In genomic region chr17:17752822-17753448, GRCh38 we compare ENCODE assay signal across 8 cellular contexts.
DNase-seq lines count a peak whose midpoint lies in the region; ATAC-seq and TF ChIP-seq lines count a peak whose summit lies in the region.

No MANE protein-coding gene starts in this region.

- CTCF ChIA-PET in naive thymus-derived CD4-positive, alpha-beta T cell (lab: Charles Lee): interaction anchor here (0.6 kb wide), 2 partner anchors 56 to 1364 kb away, joined by 4 to 5 read pairs; no protein-coding TSS in a partner anchor

- peak; percentile 72 for DNase-seq in Ammon's horn (ENCODE audit: low spot score)
- no peak for DNase-seq in LNCaP clone FGC (ENCODE audit: low read depth)
- DNase-seq in dorsolateral prefrontal cortex: peak in 5 of 10 donors; percentile 33 to 66 (median 52)
- DNase-seq in naive thymus-derived CD4-positive, alpha-beta T cell: no peak
- DNase-seq in WERI-Rb-1: no peak
- no peak for DNase-seq in NK-92 (lab: John Stamatoyannopoulos, UW; ENCODE audit: unreplicated experiment)
- no peak for DNase-seq in mucosa of gallbladder (ENCODE audit: low spot score)

- no peak for ATAC-seq in naive thymus-derived CD4-positive, alpha-beta T cell
- ATAC-seq in GM18519 (IDR thresholded peaks at IDR 0.05; ENCODE audit: low FRiP score, unreplicated experiment): no peak

- intact Hi-C loops in dorsolateral prefrontal cortex (cut with DNase I): loop anchor here (1.0 to 5.0 kb wide), 3 partner anchors 29 to 61 kb away; no protein-coding TSS in a partner anchor
- intact Hi-C loops in naive thymus-derived CD4-positive, alpha-beta T cell (cut with micrococcal nuclease): loop anchor here (1.0 to 5.0 kb wide), 20 partner anchors 12 to 559 kb away; partner anchors contain the start of genes ALKBH5 (in 2 of the 2), ATPAF2 (in 2 of the 2), GID4 (in 2 of the 2) and PEMT (in 2 of the 2)

- peak overlapping the region; percentile 28 to 100 (median 89) for H3K27ac ChIP-seq in dorsolateral prefrontal cortex
- H3K27ac ChIP-seq in naive thymus-derived CD4-positive, alpha-beta T cell (ENCODE audit: low read depth, low read length): peak overlapping the region; percentile 87
- no peak overlapping the region for H3K27ac ChIP-seq in WERI-Rb-1

- peak overlapping the region; percentile 95 to 100 (median 97) for H3K27ac Mint-ChIP-seq in naive thymus-derived CD4-positive, alpha-beta T cell

- POLR2A ChIA-PET in naive thymus-derived CD4-positive, alpha-beta T cell (lab: Charles Lee): interaction anchor here (0.6 to 1.6 kb wide), 7 partner anchors 10 to 286 kb away, joined by 3 to 8 read pairs (median 3); partner anchors contain the start of genes ATPAF2 and GID4

- TF ChIP-seq CTCF in LNCaP clone FGC (IDR thresholded peaks at IDR 0.05; ENCODE audit: control insufficient read depth, extremely low read depth, insufficient read depth) (no peak), dorsolateral prefrontal cortex (IDR thresholded peaks at IDR 0.05 in 54 of 56, conservative IDR thresholded peaks at IDR 0.05 in 2 of 56; ENCODE audit: low read depth in 1 of 56, partially characterized antibody in 56 of 56) (no peak), WERI-Rb-1 (IDR thresholded peaks at IDR 0.05; ENCODE audit: low read depth, low read length) (no peak)

- H3K36me3 Mint-ChIP-seq in naive thymus-derived CD4-positive, alpha-beta T cell: no peaks in the 10 kb centered on the region

- peak overlapping the region; percentile 78 to 99 (median 92) for H3K4me3 Mint-ChIP-seq in naive thymus-derived CD4-positive, alpha-beta T cell

- no peaks in the 10 kb centered on the region for H3K27me3 ChIP-seq in dorsolateral prefrontal cortex
- no peaks in the 10 kb centered on the region for H3K27me3 ChIP-seq in naive thymus-derived CD4-positive, alpha-beta T cell (ENCODE audit: control insufficient read depth in 2 of 2, insufficient read depth in 2 of 2, low read length in 2 of 2)
- H3K27me3 ChIP-seq in WERI-Rb-1 (ENCODE audit: insufficient read depth, low read depth, severe bottlenecking): no peaks in the 10 kb centered on the region

- H3K9me3 Mint-ChIP-seq in naive thymus-derived CD4-positive, alpha-beta T cell: peaks cover 0 to 1% (median 0%) of the 10 kb centered on the region in 11 donors

- H3K36me3 ChIP-seq in naive thymus-derived CD4-positive, alpha-beta T cell (ENCODE audit: control insufficient read depth in 2 of 3, insufficient read depth in 3 of 3, low read length in 3 of 3): no peaks in the 10 kb centered on the region
- peaks cover 39% of the 10 kb centered on the region for H3K36me3 ChIP-seq in WERI-Rb-1

- peaks cover 56 to 94% (median 84%) of the 10 kb centered on the region in 7 donors for H3K4me1 Mint-ChIP-seq in naive thymus-derived CD4-positive, alpha-beta T cell

- peak overlapping the region; percentile 53 for H3K4me3 ChIP-seq in LNCaP clone FGC (ENCODE audit: low read depth, low read length)
- H3K4me3 ChIP-seq in dorsolateral prefrontal cortex: peak overlapping the region in 58 of 59 donors; percentile 4 to 70 (median 54)
- H3K4me3 ChIP-seq in naive thymus-derived CD4-positive, alpha-beta T cell (ENCODE audit: low read length): peak overlapping the region; percentile 62
- no peak overlapping the region for H3K4me3 ChIP-seq in WERI-Rb-1 (ENCODE audit: low read depth, low read length)

- H3K27me3 Mint-ChIP-seq in naive thymus-derived CD4-positive, alpha-beta T cell: no peaks in the 10 kb centered on the region

- peaks cover 45 to 74% of the 10 kb centered on the region in 2 donors for H3K4me1 ChIP-seq in naive thymus-derived CD4-positive, alpha-beta T cell (ENCODE audit: control insufficient read depth in 2 of 2, insufficient read depth in 2 of 2, low read length in 2 of 2)

- no peaks in the 10 kb centered on the region for H3K9me3 ChIP-seq in naive thymus-derived CD4-positive, alpha-beta T cell (ENCODE audit: control insufficient read depth in 2 of 3, low read length in 3 of 3)
- no peaks in the 10 kb centered on the region for H3K9me3 ChIP-seq in WERI-Rb-1 (ENCODE audit: severe bottlenecking)
